15 cellular contexts compared by ENCODE assay signal in genomic region chr12:124022161-124022560, GRCh38.
DNase-seq lines count a peak whose midpoint lies in the region; ATAC-seq and TF ChIP-seq lines count a peak whose summit lies in the region.
"Had no signal": no experiment of that assay in that cellular context is flagged by ENCODE, and none has a peak within 500 bp of the region (broad histone marks: within the 10 kb centered on the region; RNA-seq: fewer than 3 reads in every experiment).

No MANE protein-coding gene starts in this region.

- peaks cover 6% of the 10 kb centered on the region for H4K20me1 ChIP-seq in BLaER1

- H3K9me3 ChIP-seq in BLaER1: no peaks in the 10 kb centered on the region
- no peaks in the 10 kb centered on the region for H3K9me3 ChIP-seq in HEK293 (ENCODE audit: control insufficient read depth, insufficient read depth, low read depth, low read length)
- H3K9me3 ChIP-seq in subcutaneous abdominal adipose tissue (ENCODE audit: control insufficient read depth in 5 of 5, low read length in 5 of 5): no peaks in the 10 kb centered on the region
- H3K9me3 ChIP-seq: Caco-2 had no signal

- TF ChIP-seq CTCF in HEK293 (tag by site-specific recombination; IDR thresholded peaks at IDR 0.05) (no peak), coronary artery (IDR thresholded peaks at IDR 0.05) (no peak)

- ATAC-seq in GM19395 (IDR thresholded peaks at IDR 0.05; ENCODE audit: unreplicated experiment): no peak
- ATAC-seq: CD8-positive, alpha-beta T cell; GM23338; HCT116 had no signal

- H3K4me2 ChIP-seq in BLaER1: peak overlapping the region; percentile 15; the same call in 1 of the 2 replicates
- H3K4me2 ChIP-seq: GM23338 had no signal

- H3K9ac ChIP-seq in BLaER1 (no peak overlapping the region), subcutaneous abdominal adipose tissue (ENCODE audit: low read length in 5 of 5) (no peak overlapping the region)

- H3K27me3 ChIP-seq in BLaER1 (no peaks in the 10 kb centered on the region), subcutaneous abdominal adipose tissue (ENCODE audit: control insufficient read depth in 5 of 5, insufficient read depth in 4 of 5, low read length in 5 of 5) (no peaks in the 10 kb centered on the region)

- H3K4me3 ChIP-seq in BLaER1: no peak overlapping the region
- no peak overlapping the region for H3K4me3 ChIP-seq in HEK293 (ENCODE audit: low read depth, low read length)
- H3K4me3 ChIP-seq in coronary artery: no peak overlapping the region
- no peak overlapping the region for H3K4me3 ChIP-seq in subcutaneous abdominal adipose tissue (ENCODE audit: low read depth in 1 of 5, low read length in 5 of 5)
- H3K4me3 ChIP-seq: GM23338 had no signal

- no peak overlapping the region for H3K27ac ChIP-seq in BLaER1
- no peak overlapping the region for H3K27ac ChIP-seq in HEK293 (ENCODE audit: extremely low read depth, low read depth, low read length)
- no peak overlapping the region for H3K27ac ChIP-seq in coronary artery
- peak overlapping the region; percentile 88 for H3K27ac ChIP-seq in subcutaneous abdominal adipose tissue (ENCODE audit: low read depth, low read length)
- H3K27ac ChIP-seq: C4-2B had no signal

- H3K4me1 ChIP-seq in BLaER1 (peaks cover 90% of the 10 kb centered on the region), HEK293 (ENCODE audit: control insufficient read depth, insufficient read depth, low read length) (no peaks in the 10 kb centered on the region), subcutaneous abdominal adipose tissue (ENCODE audit: control insufficient read depth in 5 of 5, insufficient read depth in 5 of 5, low read length in 5 of 5) (peaks cover 10 to 49% (median 28%) of the 10 kb centered on the region in 5 donors)
- H3K4me1 ChIP-seq: Caco-2 had no signal

- DNase-seq in coronary artery (ENCODE audit: low spot score): peak; percentile 16
- DNase-seq in NCI-H1694 (lab: John Stamatoyannopoulos, UW): no peak
- DNase-seq: Caco-2; CD4-positive, CD25-positive, alpha-beta regulatory T cell; CD8-positive, alpha-beta T cell; DMS153; DND-41; HFFc6 had no signal

- POLR2A ChIA-PET in HEK293 (lab: Yijun Ruan, JAX): no interaction called here

- CTCF ChIA-PET in HEK293 (lab: Yijun Ruan, JAX): interaction anchor here (1.4 kb wide), 1 partner anchor 11 kb away, joined by 10 read pairs; no protein-coding TSS in a partner anchor

- H3K36me3 ChIP-seq in BLaER1: no peaks in the 10 kb centered on the region
- H3K36me3 ChIP-seq in HEK293 (ENCODE audit: control insufficient read depth in 2 of 2, insufficient read depth in 1 of 2, low read length in 2 of 2): no peaks in the 10 kb centered on the region
- no peaks in the 10 kb centered on the region for H3K36me3 ChIP-seq in subcutaneous abdominal adipose tissue (ENCODE audit: control insufficient read depth in 5 of 5, insufficient read depth in 5 of 5, low read length in 5 of 5)

TF ChIP-seq in HEK293, 187 proteins besides CTCF, POLR2A, EP300 and RAD21:
- no peak for TF ChIP-seq ZBTB26 (tag by site-specific recombination; optimal IDR thresholded peaks at IDR 0.05)
- TF ChIP-seq ZNF280D (tag by site-specific recombination; IDR thresholded peaks at IDR 0.05): no peak
- no peak for TF ChIP-seq ZNF571 (tag by site-specific recombination; IDR thresholded peaks at IDR 0.05)
- TF ChIP-seq, protein P1, sequence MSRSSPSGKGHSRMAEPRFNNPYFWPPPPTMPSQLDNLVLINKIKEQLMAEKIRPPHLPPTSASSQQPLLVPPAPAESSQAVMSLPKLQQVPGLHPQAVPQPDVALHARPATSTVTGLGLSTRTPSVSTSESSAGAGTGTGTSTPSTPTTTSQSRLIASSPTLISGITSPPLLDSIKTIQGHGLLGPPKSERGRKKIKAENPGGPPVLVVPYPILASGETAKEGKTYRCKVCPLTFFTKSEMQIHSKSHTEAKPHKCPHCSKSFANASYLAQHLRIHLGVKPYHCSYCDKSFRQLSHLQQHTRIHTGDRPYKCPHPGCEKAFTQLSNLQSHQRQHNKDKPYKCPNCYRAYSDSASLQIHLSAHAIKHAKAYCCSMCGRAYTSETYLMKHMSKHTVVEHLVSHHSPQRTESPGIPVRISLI (tag by site-specific recombination; IDR thresholded peaks at IDR 0.05): 0 out of 2 replicates have a peak, but pooled peaks have one; percentile 35
